In genomic region chr19:46192990-46193650, GRCh38 we compare ENCODE assay signal across 9 cellular contexts. TPM values are rescaled to one million over a fixed set of nuclear protein-coding genes. Genes with fewer than 3 reads are reported as not detected.
A peak's percentile ranks its signal among the peaks of the same experiment; 100 is the strongest.
DNase-seq lines count a peak whose midpoint lies in the region; ATAC-seq and TF ChIP-seq lines count a peak whose summit lies in the region.
"Had no signal": no experiment of that assay in that cellular context is flagged by ENCODE, and none has a peak within 500 bp of the region (broad histone marks: within the 10 kb centered on the region; RNA-seq: fewer than 3 reads in every experiment).

No MANE protein-coding gene starts in this region.

- H3K27ac ChIP-seq in left ventricle myocardium inferior (replicated peaks) (no peak overlapping the region), RWPE1 (peak overlapping the region; percentile 91)

- intact Hi-C loops in Right ventricle myocardium inferior (cut with DNase I) (no loop called here), left ventricle myocardium inferior (cut with micrococcal nuclease) (no loop called here)
- intact Hi-C loops in activated CD8-positive, alpha-beta T cell treated with anti-CD3 and anti-CD28 coated beads for 36 hours (cut with micrococcal nuclease): no loop called here

- H3K36me3 Mint-ChIP-seq in activated CD8-positive, alpha-beta T cell treated with anti-CD3 and anti-CD28 coated beads for 36 hours (ENCODE audit: low read depth): no peaks in the 10 kb centered on the region

- peaks cover 47% of the 10 kb centered on the region for H3K27me3 Mint-ChIP-seq in activated CD8-positive, alpha-beta T cell treated with anti-CD3 and anti-CD28 coated beads for 36 hours

- CTCF ChIA-PET in RWPE1 (lab: Yijun Ruan, JAX): interaction anchor here (0.6 to 1.1 kb wide), 6 partner anchors 72 to 498 kb away, joined by 3 to 4 read pairs (median 3); no protein-coding TSS in a partner anchor
- CTCF ChIA-PET in activated CD8-positive, alpha-beta T cell treated with anti-CD3 and anti-CD28 coated beads for 36 hours (lab: Charles Lee): interaction anchor here (0.8 to 2.0 kb wide), 3 partner anchors 72 to 165 kb away, joined by 5 to 12 read pairs (median 5); no protein-coding TSS in a partner anchor

- H3K36me3 ChIP-seq in left ventricle myocardium inferior: no peaks in the 10 kb centered on the region

- no peaks in the 10 kb centered on the region for H3K9me3 ChIP-seq in left ventricle myocardium inferior (replicated peaks)

- no peaks in the 10 kb centered on the region for H3K4me1 ChIP-seq in left ventricle myocardium inferior

- POLR2A ChIA-PET in RWPE1 (lab: Yijun Ruan, JAX; ENCODE audit: low non-redundant PET): no interaction called here
- POLR2A ChIA-PET in activated CD8-positive, alpha-beta T cell treated with anti-CD3 and anti-CD28 coated beads for 36 hours (lab: Charles Lee): interaction anchor here (1.2 kb wide), 1 partner anchor 165 kb away, joined by 3 read pairs; no protein-coding TSS in a partner anchor

- H3K27me3 ChIP-seq in left ventricle myocardium inferior (ENCODE audit: low read depth): peaks cover 94% of the 10 kb centered on the region

- DNase-seq in Right ventricle myocardium inferior (ENCODE audit: missing footprints) (no peak), left ventricle myocardium inferior (no peak), RWPE1 (ENCODE audit: low spot score) (peak; percentile 70), fibroblast of the aortic adventitia (ENCODE audit: low read depth) (peak; percentile 38), stromal cell of bone marrow (ENCODE audit: low read depth) (peak; percentile 49), UCSD-AML1 (lab: John Stamatoyannopoulos, UW; ENCODE audit: unreplicated experiment) (no peak)
- DNase-seq in activated CD8-positive, alpha-beta T cell treated with anti-CD3 and anti-CD28 coated beads for 36 hours: no peak
- DNase-seq: DND-41 had no signal

- TF ChIP-seq CTCF in left ventricle myocardium inferior (IDR thresholded peaks at IDR 0.05; ENCODE audit: borderline replicate concordance) (no peak), RWPE1 (conservative IDR thresholded peaks at IDR 0.05; ENCODE audit: low read depth) (no peak), fibroblast of the aortic adventitia (IDR thresholded peaks at IDR 0.05; ENCODE audit: insufficient read depth, low read length) (no peak)
- TF ChIP-seq CTCF in activated CD8-positive, alpha-beta T cell treated with anti-CD3 and anti-CD28 coated beads for 36 hours (IDR thresholded peaks at IDR 0.05): no peak

- no peaks in the 10 kb centered on the region for H3K9me3 Mint-ChIP-seq in activated CD8-positive, alpha-beta T cell treated with anti-CD3 and anti-CD28 coated beads for 36 hours

- peak; percentile 57 for ATAC-seq in Right ventricle myocardium inferior
- no peak for ATAC-seq in activated CD8-positive, alpha-beta T cell treated with anti-CD3 and anti-CD28 coated beads for 36 hours
- ATAC-seq in HG03280 (IDR thresholded peaks at IDR 0.05; ENCODE audit: unreplicated experiment): no peak

- no peak overlapping the region for H3K4me3 Mint-ChIP-seq in activated CD8-positive, alpha-beta T cell treated with anti-CD3 and anti-CD28 coated beads for 36 hours

- H3K27ac Mint-ChIP-seq in activated CD8-positive, alpha-beta T cell treated with anti-CD3 and anti-CD28 coated beads for 36 hours: no peak overlapping the region

- H3K4me3 ChIP-seq in left ventricle myocardium inferior (no peak overlapping the region), fibroblast of the aortic adventitia (ENCODE audit: low read depth, low read length) (no peak overlapping the region)

- H3K4me1 Mint-ChIP-seq in activated CD8-positive, alpha-beta T cell treated with anti-CD3 and anti-CD28 coated beads for 36 hours (ENCODE audit: low read depth): no peaks in the 10 kb centered on the region

RNA-seq across cellular contexts. Expression of gene IGFL1, which starts 36.4 kb away (rescaled TPM):
- total RNA-seq in Right ventricle myocardium inferior (not detected), left ventricle myocardium inferior (not detected), fibroblast of the aortic adventitia (ENCODE audit: low replicate concordance) (not detected in 2 replicates)
- not detected for total RNA-seq in activated CD8-positive, alpha-beta T cell treated with anti-CD3 and anti-CD28 coated beads for 36 hours

RNA-seq across cellular contexts. Expression of gene IGFL2, which starts 45.1 kb away (rescaled TPM):
- total RNA-seq in Right ventricle myocardium inferior (not detected), left ventricle myocardium inferior (not detected), fibroblast of the aortic adventitia (ENCODE audit: low replicate concordance) (0.09 TPM in 1 of 2 replicates, not detected in the other)
- not detected for total RNA-seq in activated CD8-positive, alpha-beta T cell treated with anti-CD3 and anti-CD28 coated beads for 36 hours

Comparison
In these comparisons a context has a peak if more than half of its experiments do, and no peak if none do; other contexts are left out.
1. DNase-seq: peak in RWPE1 (single experiment), fibroblast of the aortic adventitia (single experiment) and stromal cell of bone marrow (single experiment); none in Right ventricle myocardium inferior (single experiment), left ventricle myocardium inferior (single experiment), activated CD8-positive, alpha-beta T cell treated with anti-CD3 and anti-CD28 coated beads for 36 hours (single experiment) and UCSD-AML1 (single experiment).